Comparison of ENCODE assay signal across 8 cellular contexts in the genomic region with DNA sequence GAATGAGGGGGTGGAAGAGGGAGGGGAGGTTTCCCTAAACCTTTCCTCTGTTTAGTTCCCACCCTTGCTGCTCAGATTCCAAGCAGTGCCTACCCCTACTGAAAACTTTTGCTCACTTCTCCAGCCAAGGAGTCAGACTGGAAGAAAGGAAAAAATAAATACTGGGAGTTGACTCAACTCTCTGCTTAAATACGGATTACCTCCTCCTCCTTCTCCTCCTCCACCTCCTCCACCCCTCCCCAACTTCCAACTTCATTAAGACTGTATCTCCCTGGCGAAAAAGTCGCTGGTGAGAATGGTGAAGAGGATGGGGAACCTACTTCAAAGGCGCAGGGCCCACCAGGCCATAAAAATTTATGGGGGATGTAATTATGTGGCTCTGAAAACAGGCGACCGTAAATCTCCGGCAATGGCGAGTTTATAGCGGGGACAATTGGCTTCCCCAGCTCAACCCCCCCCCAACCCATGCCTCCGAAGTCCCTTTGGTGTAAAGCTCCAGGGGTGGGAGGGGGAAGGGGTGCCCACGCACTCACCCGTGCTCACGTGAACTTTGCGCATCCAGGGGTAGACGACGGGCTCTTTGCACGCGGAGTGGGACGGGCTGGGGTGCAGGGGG. TPM values are rescaled to one million over a fixed set of nuclear protein-coding genes. Genes with fewer than 3 reads are reported as not detected.
A peak's percentile ranks its signal among the peaks of the same experiment; 100 is the strongest.
DNase-seq lines count a peak whose midpoint lies in the region; ATAC-seq, FAIRE-seq and TF ChIP-seq lines count a peak whose summit lies in the region.

No MANE protein-coding gene starts in this region.

- no peaks in the 10 kb centered on the region for H3K36me3 ChIP-seq in lower lobe of right lung

- WGBS in A549 (ENCODE audit: missing lambda C conversion rate): 90% methylated on average over 19 of the region's 19 CpGs

- DNase-seq in A549 (ENCODE audit: low read depth in 1 of 2, low spot score in 1 of 2) (no peak), HFF-Myc (ENCODE audit: extremely low read depth, low read depth) (no peak), lower lobe of right lung (no peak), activated gamma-delta T cell (lab: John Stamatoyannopoulos, UW) (no peak), NCI-H1694 treated with DMSO at 0.1 percent for 48 hours (lab: John Stamatoyannopoulos, UW) (no peak)

- no peak for TF ChIP-seq CTCF in A549 (IDR thresholded peaks at IDR 0.05)
- no peak for TF ChIP-seq CTCF in HFF-Myc (IDR thresholded peaks at IDR 0.05; ENCODE audit: low read depth, low read length, missing control alignments)
- no peak for TF ChIP-seq CTCF in lower lobe of right lung (IDR thresholded peaks at IDR 0.05)

- intact Hi-C loops in lower lobe of right lung (cut with DNase I): no loop called here

- no peak for TF ChIP-seq POLR2A in A549 (IDR thresholded peaks at IDR 0.05; ENCODE audit: low read length)

- H3K9me3 Mint-ChIP-seq in activated naive CD8-positive, alpha-beta T cell (ENCODE audit: low read depth): no peaks in the 10 kb centered on the region

- no peaks in the 10 kb centered on the region for H3K36me3 Mint-ChIP-seq in activated naive CD8-positive, alpha-beta T cell

- no peak for ATAC-seq in A549
- no peak for ATAC-seq in lower lobe of right lung
- no peak for ATAC-seq in GM19452 (IDR thresholded peaks at IDR 0.05; ENCODE audit: unreplicated experiment)
- no peak for ATAC-seq in GM21367 (IDR thresholded peaks at IDR 0.05; ENCODE audit: unreplicated experiment)

- H3K27ac Mint-ChIP-seq in activated naive CD8-positive, alpha-beta T cell: no peak overlapping the region

- H3K4me1 Mint-ChIP-seq in activated naive CD8-positive, alpha-beta T cell (ENCODE audit: low read depth): peaks cover 45% of the 10 kb centered on the region

- peaks cover 16% of the 10 kb centered on the region for H3K4me1 ChIP-seq in A549
- H3K4me1 ChIP-seq in lower lobe of right lung: peaks cover 29% of the 10 kb centered on the region

- H3K27ac ChIP-seq in A549 (peak overlapping the region in 1 of 2 experiments; percentile 31; a peak in 2 of 6 replicates), lower lobe of right lung (peak overlapping the region; percentile 92)

- no peak for FAIRE-seq in A549 (lab: Jason Lieb, UNC)

- POLR2A ChIA-PET in A549 (lab: Yijun Ruan, JAX): no interaction called here

- peak overlapping the region; percentile 36 for H3K4me2 ChIP-seq in A549

- H3K4me3 Mint-ChIP-seq in activated naive CD8-positive, alpha-beta T cell: peak overlapping the region; percentile 84

- no peak for TF ChIP-seq RAD21 in A549 (conservative IDR thresholded peaks at IDR 0.05 in 1 of 2, IDR thresholded peaks at IDR 0.05 in 1 of 2)

- H3K27me3 Mint-ChIP-seq in activated naive CD8-positive, alpha-beta T cell: peaks cover 31% of the 10 kb centered on the region

- peaks cover 91% of the 10 kb centered on the region for H3K27me3 ChIP-seq in lower lobe of right lung (ENCODE audit: low read depth)

- H3K9me3 ChIP-seq in A549 (no peaks in the 10 kb centered on the region), lower lobe of right lung (no peaks in the 10 kb centered on the region)

- CTCF ChIA-PET in A549 (lab: Yijun Ruan, JAX): no interaction called here

- H3K4me3 ChIP-seq in A549: no peak overlapping the region
- peak overlapping the region; percentile 31 for H3K4me3 ChIP-seq in HFF-Myc (replicated peaks; ENCODE audit: low read depth, low read length)
- peak overlapping the region; percentile 62 for H3K4me3 ChIP-seq in lower lobe of right lung

- TF ChIP-seq EP300 in A549 (IDR thresholded peaks at IDR 0.05): no peak

TF ChIP-seq in A549, 52 proteins besides CTCF, POLR2A, EP300 and RAD21:
- TF ChIP-seq SMC3 (IDR thresholded peaks at IDR 0.05) (no peak), TP53 (CRISPR knock-in tag; IDR thresholded peaks at IDR 0.05) (no peak), FOXS1 (CRISPR knock-in tag; IDR thresholded peaks at IDR 0.05) (no peak), CBX2 (IDR thresholded peaks at IDR 0.05; ENCODE audit: borderline replicate concordance, low read depth) (no peak), TFCP2L1 (CRISPR knock-in tag; IDR thresholded peaks at IDR 0.05) (no peak), CHD2 (IDR thresholded peaks at IDR 0.05; ENCODE audit: low read length, partially characterized antibody) (no peak)
- TF ChIP-seq, protein P1, sequence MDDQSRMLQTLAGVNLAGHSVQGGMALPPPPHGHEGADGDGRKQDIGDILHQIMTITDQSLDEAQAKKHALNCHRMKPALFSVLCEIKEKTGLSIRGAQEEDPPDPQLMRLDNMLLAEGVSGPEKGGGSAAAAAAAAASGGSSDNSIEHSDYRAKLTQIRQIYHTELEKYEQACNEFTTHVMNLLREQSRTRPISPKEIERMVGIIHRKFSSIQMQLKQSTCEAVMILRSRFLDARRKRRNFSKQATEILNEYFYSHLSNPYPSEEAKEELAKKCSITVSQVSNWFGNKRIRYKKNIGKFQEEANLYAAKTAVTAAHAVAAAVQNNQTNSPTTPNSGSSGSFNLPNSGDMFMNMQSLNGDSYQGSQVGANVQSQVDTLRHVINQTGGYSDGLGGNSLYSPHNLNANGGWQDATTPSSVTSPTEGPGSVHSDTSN (IDR thresholded peaks at IDR 0.05): no peak

RNA-seq across cellular contexts. Expression of a gene that starts 0.7 kb away (rescaled TPM):
- polyA plus RNA-seq in A549 (2011; rRNA removed): 0.74 and 0.75 TPM in 2 replicates
- 0.25 and 0.29 TPM in 2 replicates for polyA plus RNA-seq in A549 (2012; cell fraction: cytosol; rRNA removed)
- polyA plus RNA-seq in A549 (2012; cell fraction: nucleus; rRNA removed): 1.6 TPM in 2 replicates
- 0.24 to 0.37 TPM (median 0.30 TPM) in 3 replicates for polyA plus RNA-seq in A549 (2017; fragmentation: RNase III; extraction: RNeasy Plus Mini Kit Qiagen cat#74134 plus additional on column Dnase treatment)
- polyA minus RNA-seq in A549 (2011; rRNA and poly(A)+ RNA removed): 0.44 and 0.99 TPM in 2 replicates
- total RNA-seq in lower lobe of right lung: 5.8 TPM

RNA-seq across cellular contexts. Expression of a gene that starts 12.6 kb away (rescaled TPM):
- polyA plus RNA-seq in A549 (2011; rRNA removed) (11.6 and 17.0 TPM in 2 replicates), A549 (2017; fragmentation: RNase III; extraction: RNeasy Plus Mini Kit Qiagen cat#74134 plus additional on column Dnase treatment) (7.0 to 10.2 TPM (median 8.6 TPM) in 3 replicates)
- 9.3 and 12.8 TPM in 2 replicates for polyA plus RNA-seq in A549 (2012; cell fraction: cytosol; rRNA removed)
- polyA plus RNA-seq in A549 (2012; cell fraction: nucleus; rRNA removed): 38.5 and 48.1 TPM in 2 replicates
- polyA minus RNA-seq in A549 (2011; rRNA and poly(A)+ RNA removed): 4.0 and 5.5 TPM in 2 replicates
- 11.3 TPM for total RNA-seq in lower lobe of right lung

RNA-seq across cellular contexts. Expression of a gene that starts 16.1 kb away (rescaled TPM):
- polyA plus RNA-seq in A549 (2011; rRNA removed): 2.5 and 2.7 TPM in 2 replicates
- 1.9 and 2.5 TPM in 2 replicates for polyA plus RNA-seq in A549 (2012; cell fraction: cytosol; rRNA removed)
- 21.9 and 24.5 TPM in 2 replicates for polyA plus RNA-seq in A549 (2012; cell fraction: nucleus; rRNA removed)
- 2.1 to 3.0 TPM (median 2.4 TPM) in 3 replicates for polyA plus RNA-seq in A549 (2017; fragmentation: RNase III; extraction: RNeasy Plus Mini Kit Qiagen cat#74134 plus additional on column Dnase treatment)
- polyA minus RNA-seq in A549 (2011; rRNA and poly(A)+ RNA removed): 0.39 and 0.74 TPM in 2 replicates
- 3.9 TPM for total RNA-seq in lower lobe of right lung

RNA-seq across cellular contexts. Expression of a gene that starts 27.3 kb away (rescaled TPM):
- polyA plus RNA-seq in A549 (2011; rRNA removed) (9.4 and 10.2 TPM in 2 replicates), A549 (2017; fragmentation: RNase III; extraction: RNeasy Plus Mini Kit Qiagen cat#74134 plus additional on column Dnase treatment) (12.3 to 14.9 TPM (median 14.7 TPM) in 3 replicates)
- 8.7 and 9.0 TPM in 2 replicates for polyA plus RNA-seq in A549 (2012; cell fraction: cytosol; rRNA removed)
- polyA plus RNA-seq in A549 (2012; cell fraction: nucleus; rRNA removed): 48.0 and 49.7 TPM in 2 replicates
- polyA minus RNA-seq in A549 (2011; rRNA and poly(A)+ RNA removed): 4.4 and 4.9 TPM in 2 replicates
- 4.4 TPM for total RNA-seq in lower lobe of right lung

RNA-seq across cellular contexts. Expression of a gene that starts 32.5 kb away (rescaled TPM):
- polyA plus RNA-seq in A549 (2011; rRNA removed) (2.6 and 2.7 TPM in 2 replicates), A549 (2017; fragmentation: RNase III; extraction: RNeasy Plus Mini Kit Qiagen cat#74134 plus additional on column Dnase treatment) (0.58 to 0.65 TPM (median 0.60 TPM) in 3 replicates)
- 1.8 and 2.7 TPM in 2 replicates for polyA plus RNA-seq in A549 (2012; cell fraction: cytosol; rRNA removed)
- polyA plus RNA-seq in A549 (2012; cell fraction: nucleus; rRNA removed): 3.6 and 3.7 TPM in 2 replicates
- 0.79 and 0.92 TPM in 2 replicates for polyA minus RNA-seq in A549 (2011; rRNA and poly(A)+ RNA removed)
- total RNA-seq in lower lobe of right lung: 5.6 TPM
